Comparison of ENCODE assay signal across 23 cellular contexts in genomic region chr10:84668186-84668763, GRCh38.
"Had no signal": no experiment of that assay in that cellular context is flagged by ENCODE, and none has a peak within 500 bp of the region (broad histone marks: within the 10 kb centered on the region; RNA-seq: fewer than 3 reads in every experiment).

No MANE protein-coding gene starts in this region.

- H3K4me3 ChIP-seq: gastrocnemius medialis, heart left ventricle, neural progenitor cell, prostate gland, right atrium auricular region, thyroid gland had no signal

- H3K36me3 ChIP-seq: gastrocnemius medialis, heart left ventricle, neural progenitor cell, prostate gland, right atrium auricular region, thyroid gland had no signal

- DNase-seq: activated CD4-positive, alpha-beta memory T cell treated with anti-CD3 and anti-CD28 coated beads, Interleukin-2, amount 10 ng/mL, durations not matched to agents 7 days and 5 days; activated CD4-positive, alpha-beta T cell treated with anti-CD3 and anti-CD28 coated beads for 36 hours; activated CD8-positive, alpha-beta memory T cell treated with anti-CD3 and anti-CD28 coated beads, Interleukin-2, amount 10 ng/mL, durations not matched to agents 7 days and 5 days; activated naive CD4-positive, alpha-beta T cell; activated naive CD8-positive, alpha-beta T cell treated with anti-CD3 and anti-CD28 coated beads for 36 hours; activated T-cell treated with anti-CD3 and anti-CD28 coated beads, Interleukin-2, amount 50 U/mL, for 1 hour; amniotic stem cell; effector CD4-positive, alpha-beta T cell; gastrocnemius medialis; heart left ventricle; kidney; mesenchymal stem cell; naive thymus-derived CD4-positive, alpha-beta T cell; stimulated activated CD4-positive, alpha-beta T cell treated with anti-CD3 and anti-CD28 coated beads, Interleukin-12 subunit alpha, Interleukin-12 subunit beta, amount 100 ng/mL, for 4 hours; stimulated activated CD4-positive, alpha-beta T cell treated with anti-CD3 and anti-CD28 coated beads, Interleukin-1b, Interleukin-23, amount 100 ng/mL, for 48 hours; stimulated activated CD8-positive, alpha-beta memory T cell treated with anti-CD3 and anti-CD28 coated beads, Interleukin-4, amount 100 ng/mL, for 48 hours; stimulated activated naive CD4-positive, alpha-beta T cell; thyroid gland had no signal

- H3K4me1 ChIP-seq: gastrocnemius medialis, heart left ventricle, neural progenitor cell, prostate gland, right atrium auricular region had no signal

- H3K27me3 ChIP-seq: gastrocnemius medialis, neural progenitor cell, right atrium auricular region, thyroid gland had no signal

- H3K9me3 ChIP-seq: gastrocnemius medialis, heart left ventricle, prostate gland, right atrium auricular region, thyroid gland had no signal

- H3K27ac ChIP-seq: gastrocnemius medialis, heart left ventricle, neural progenitor cell, prostate gland, right atrium auricular region, thyroid gland had no signal

- ATAC-seq: activated CD4-positive, alpha-beta T cell treated with anti-CD3 and anti-CD28 coated beads for 36 hours; activated CD8-positive, alpha-beta memory T cell treated with anti-CD3 and anti-CD28 coated beads, Interleukin-2, amount 10 ng/mL, durations not matched to agents 7 days and 5 days; activated T-helper 17 cell treated with anti-CD3 and anti-CD28 coated beads, Interleukin-2, amount 50 U/mL, for 72 hours; gastrocnemius medialis; heart left ventricle; left lobe of liver; naive thymus-derived CD4-positive, alpha-beta T cell had no signal
